In the genomic region with DNA sequence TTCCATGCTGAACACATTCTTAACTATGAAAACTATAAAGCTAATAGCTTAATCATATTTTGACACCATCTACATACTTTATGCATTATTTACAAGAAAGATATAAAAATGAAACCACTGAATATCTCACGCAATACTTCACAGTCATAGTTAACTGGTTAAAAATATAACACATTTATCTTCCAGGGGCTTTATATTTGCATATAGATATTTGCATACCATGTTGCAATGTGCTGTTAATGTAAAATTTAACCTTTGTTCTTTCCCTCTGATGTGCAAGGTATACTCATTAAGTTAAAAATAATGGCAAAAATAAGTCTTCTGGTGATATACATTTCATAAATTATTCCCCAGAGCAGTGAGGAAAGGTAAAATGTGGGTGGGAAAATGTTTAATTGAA, we compare ENCODE assay signal across 16 cellular contexts.
DNase-seq lines count a peak whose midpoint lies in the region; ATAC-seq and TF ChIP-seq lines count a peak whose summit lies in the region.
"Had no signal": no experiment of that assay in that cellular context is flagged by ENCODE, and none has a peak within 500 bp of the region (broad histone marks: within the 10 kb centered on the region; RNA-seq: fewer than 3 reads in every experiment).

No MANE protein-coding gene starts in this region.

- no peak for TF ChIP-seq CTCF in heart right ventricle (IDR thresholded peaks at IDR 0.05)

- peaks cover 0 to 11% (median 0%) of the 10 kb centered on the region in 9 donors for H3K4me1 ChIP-seq in heart right ventricle
- H3K4me1 ChIP-seq: BE2C, HAP-1 had no signal

- no peaks in the 10 kb centered on the region for H3K9me3 ChIP-seq in heart right ventricle
- H3K9me3 ChIP-seq: BE2C, HAP-1 had no signal

- ATAC-seq in HG02798 (IDR thresholded peaks at IDR 0.05; ENCODE audit: poor library complexity, unreplicated experiment) (peak; percentile 36), HG03342 (IDR thresholded peaks at IDR 0.05; ENCODE audit: unreplicated experiment) (peak; percentile 68), heart right ventricle (no peak), HG03432 (IDR thresholded peaks at IDR 0.05; ENCODE audit: unreplicated experiment) (no peak)

- intact Hi-C loops in heart right ventricle (cut with DNase I): no loop called here

- whole genome bisulfite sequencing in heart right ventricle, 2 donors: 92 to 98% methylated on average over 1 of the region's 1 CpG

- H3K27me3 ChIP-seq in heart right ventricle: no peaks in the 10 kb centered on the region
- H3K27me3 ChIP-seq: BE2C had no signal

- DNase-seq in NCI-H526 (lab: John Stamatoyannopoulos, UW) (peak; percentile 57 to 62), heart right ventricle (no peak), DMS 273 treated with DMSO at 0.1 percent for 48 hours (lab: John Stamatoyannopoulos, UW) (no peak)
- DNase-seq: ACHN; BE2C; C1 segment of cervical spinal cord; CD4-positive, CD25-positive, alpha-beta regulatory T cell; CD8-positive, alpha-beta memory T cell; COR-L47; GDM1; GM23248; KG1 had no signal

- H3K27ac ChIP-seq in heart right ventricle: no peak overlapping the region
- H3K27ac ChIP-seq: GM23248 had no signal

- no peak overlapping the region for H3K4me3 ChIP-seq in heart right ventricle
- H3K4me3 ChIP-seq: GM23248, HAP-1 had no signal

- no peaks in the 10 kb centered on the region for H3K36me3 ChIP-seq in heart right ventricle
- H3K36me3 ChIP-seq: BE2C, HAP-1 had no signal

Comparison
In these comparisons a context has a peak if more than half of its experiments do, and no peak if none do; other contexts are left out.
1. ATAC-seq: peak in HG02798 (single experiment) and HG03342 (single experiment); none in heart right ventricle (0 of 8) and HG03432 (single experiment).
2. DNase-seq: peak in NCI-H526 (2 of 2); none in heart right ventricle (0 of 2) and DMS 273 treated with DMSO at 0.1 percent for 48 hours (single experiment).